In genomic region chr7:55365103-55365679, GRCh38 we compare ENCODE assay signal across 8 cellular contexts. TPM values are rescaled to one million over a fixed set of nuclear protein-coding genes. Genes with fewer than 3 reads are reported as not detected.
DNase-seq lines count a peak whose midpoint lies in the region; ATAC-seq, FAIRE-seq and TF ChIP-seq lines count a peak whose summit lies in the region.

TSS of gene LANCL2 (plus strand) at chr7:55365337. CDS start at chr7:55366026, 689 bp downstream.

- peak within 1 kb of the TSS; percentile 89 for H3K9ac ChIP-seq in trophoblast cell (ENCODE audit: low read length)

- peak within 1 kb of the TSS; percentile 91 for H3K27ac ChIP-seq in trophoblast cell (ENCODE audit: low read depth, low read length)

- peak within 1 kb of the TSS; percentile 96 for H3K27ac Mint-ChIP-seq in activated naive CD4-positive, alpha-beta T cell treated with anti-CD3 and anti-CD28 coated beads for 36 hours

- no peaks in the 10 kb centered on the region for H3K27me3 Mint-ChIP-seq in activated naive CD4-positive, alpha-beta T cell treated with anti-CD3 and anti-CD28 coated beads for 36 hours (ENCODE audit: low read depth)

- peaks cover 10% of the 10 kb centered on the region for H3K79me2 ChIP-seq in trophoblast cell (ENCODE audit: control insufficient read depth, insufficient read depth, low read length, poor library complexity)

- peaks cover 9% of the 10 kb centered on the region for H3K36me3 Mint-ChIP-seq in activated naive CD4-positive, alpha-beta T cell treated with anti-CD3 and anti-CD28 coated beads for 36 hours (ENCODE audit: low read depth)

- H3K14ac ChIP-seq in trophoblast cell (ENCODE audit: low read length): peak within 1 kb of the TSS; percentile 85

- peak within 1 kb of the TSS; percentile 89 for H4K91ac ChIP-seq in trophoblast cell (ENCODE audit: low read depth, low read length)

- TF ChIP-seq POLR2A in GM12892 (IDR thresholded peaks at IDR 0.05; ENCODE audit: low read depth, low read length): no peak

- DNase-seq in AG08395 (ENCODE audit: low spot score) (peak; percentile 26), NCI-H446 treated with DMSO at 0.1 percent for 48 hours (lab: John Stamatoyannopoulos, UW) (peak; percentile 32), glomerular endothelial cell (ENCODE audit: extremely low read depth, low read depth, low spot score) (no peak), trophoblast cell (peak; percentile 53 to 65), GM12892 (ENCODE audit: insufficient read length) (no peak)
- peak; percentile 52 for DNase-seq in activated naive CD4-positive, alpha-beta T cell treated with anti-CD3 and anti-CD28 coated beads for 36 hours

- H4K12ac ChIP-seq in trophoblast cell (ENCODE audit: low read depth, low read length): peak within 1 kb of the TSS; percentile 92

- no peak within 1 kb of the TSS for H2BK12ac ChIP-seq in trophoblast cell (ENCODE audit: low read length)

- peak within 1 kb of the TSS; percentile 30 for H3K4ac ChIP-seq in trophoblast cell (ENCODE audit: low read depth, low read length)

- intact Hi-C loops in activated naive CD4-positive, alpha-beta T cell treated with anti-CD3 and anti-CD28 coated beads for 36 hours (cut with micrococcal nuclease): loop anchor here (1.0 to 5.0 kb wide), 7 partner anchors 50 to 741 kb away; partner anchors contain the start of gene CHCHD2

- peaks cover 10% of the 10 kb centered on the region for H3K79me1 ChIP-seq in trophoblast cell (ENCODE audit: low read length)

- H2AFZ ChIP-seq in trophoblast cell (ENCODE audit: insufficient read depth, low read length, poor library complexity): peak within 1 kb of the TSS; percentile 80

- H2AK5ac ChIP-seq in trophoblast cell (ENCODE audit: low read length): peak within 1 kb of the TSS; percentile 36

- H3K4me3 Mint-ChIP-seq in activated naive CD4-positive, alpha-beta T cell treated with anti-CD3 and anti-CD28 coated beads for 36 hours: peak within 1 kb of the TSS; percentile 92

- CTCF ChIA-PET in activated naive CD4-positive, alpha-beta T cell treated with anti-CD3 and anti-CD28 coated beads for 36 hours (lab: Charles Lee): interaction anchor here (0.8 to 1.2 kb wide), 2 partner anchors 14 to 50 kb away, joined by 3 to 5 read pairs; no protein-coding TSS in a partner anchor

- no peaks in the 10 kb centered on the region for H3K9me3 Mint-ChIP-seq in activated naive CD4-positive, alpha-beta T cell treated with anti-CD3 and anti-CD28 coated beads for 36 hours

- no peak for FAIRE-seq in GM12892 (lab: Jason Lieb, UNC)

- H3K4me1 ChIP-seq in trophoblast cell (ENCODE audit: control insufficient read depth in 1 of 2, insufficient read depth in 2 of 2, low read length in 2 of 2): peaks cover 0 to 7% of the 10 kb centered on the region in 2 experiments

- peak within 1 kb of the TSS; percentile 60 for H3K18ac ChIP-seq in trophoblast cell (ENCODE audit: low read length)

- H3K27me3 ChIP-seq in trophoblast cell (ENCODE audit: insufficient read depth, low read length): no peaks in the 10 kb centered on the region

- ATAC-seq in GM18868 (IDR thresholded peaks at IDR 0.05; ENCODE audit: unreplicated experiment) (peak; percentile 40), HG03095 (IDR thresholded peaks at IDR 0.05; ENCODE audit: unreplicated experiment) (peak; percentile 26)

- peak within 1 kb of the TSS; percentile 87 for H3K4me3 ChIP-seq in trophoblast cell (ENCODE audit: low read depth, low read length)

- H4K8ac ChIP-seq in trophoblast cell (ENCODE audit: low read depth, low read length): peak within 1 kb of the TSS; percentile 97

- no peak within 1 kb of the TSS for H3K23ac ChIP-seq in trophoblast cell (ENCODE audit: low read length)

- H3K4me1 Mint-ChIP-seq in activated naive CD4-positive, alpha-beta T cell treated with anti-CD3 and anti-CD28 coated beads for 36 hours (ENCODE audit: low read depth): peaks cover 8% of the 10 kb centered on the region

- no peaks in the 10 kb centered on the region for H3K9me3 ChIP-seq in trophoblast cell (ENCODE audit: insufficient read depth, low read depth, low read length)

- no peaks in the 10 kb centered on the region for H3K36me3 ChIP-seq in trophoblast cell (ENCODE audit: control insufficient read depth in 1 of 2, insufficient read depth in 2 of 2, low read length in 2 of 2)

- WGBS in trophoblast cell (ENCODE audit: extremely low coverage, insufficient coverage, insufficient read length): no CpG with 5 or more reads among the region's 32 CpGs

- peak within 1 kb of the TSS; percentile 88 for H2BK120ac ChIP-seq in trophoblast cell (ENCODE audit: insufficient read depth, low read length, poor library complexity)

- H2BK5ac ChIP-seq in trophoblast cell (ENCODE audit: low read depth, low read length, poor library complexity): peak within 1 kb of the TSS; percentile 97

- H3K4me2 ChIP-seq in trophoblast cell (ENCODE audit: low read length): peak within 1 kb of the TSS; percentile 57

RNA-seq across cellular contexts. Expression of gene LANCL2, which starts in this region (rescaled TPM):
- total RNA-seq in activated naive CD4-positive, alpha-beta T cell treated with anti-CD3 and anti-CD28 coated beads for 36 hours: 10 to 100 TPM; 10.6 to 11.1 TPM
- total RNA-seq in glomerular endothelial cell: 11.4 and 12.9 TPM in 2 replicates
- polyA plus RNA-seq in trophoblast cell (2013): 7.8 and 8.4 TPM in 2 replicates
- 6.5 TPM for polyA plus RNA-seq in GM12892 (2012; ENCODE audit: missing spikeins)

Comparison
In these comparisons a context has a peak if more than half of its experiments do, and no peak if none do; other contexts are left out.
1. DNase-seq: peak in AG08395 (single experiment), NCI-H446 treated with DMSO at 0.1 percent for 48 hours (single experiment), activated naive CD4-positive, alpha-beta T cell treated with anti-CD3 and anti-CD28 coated beads for 36 hours (single experiment) and trophoblast cell (2 of 2); none in glomerular endothelial cell (single experiment) and GM12892 (single experiment).